Comparison of ENCODE assay signal across 2 cellular contexts in the genomic region with DNA sequence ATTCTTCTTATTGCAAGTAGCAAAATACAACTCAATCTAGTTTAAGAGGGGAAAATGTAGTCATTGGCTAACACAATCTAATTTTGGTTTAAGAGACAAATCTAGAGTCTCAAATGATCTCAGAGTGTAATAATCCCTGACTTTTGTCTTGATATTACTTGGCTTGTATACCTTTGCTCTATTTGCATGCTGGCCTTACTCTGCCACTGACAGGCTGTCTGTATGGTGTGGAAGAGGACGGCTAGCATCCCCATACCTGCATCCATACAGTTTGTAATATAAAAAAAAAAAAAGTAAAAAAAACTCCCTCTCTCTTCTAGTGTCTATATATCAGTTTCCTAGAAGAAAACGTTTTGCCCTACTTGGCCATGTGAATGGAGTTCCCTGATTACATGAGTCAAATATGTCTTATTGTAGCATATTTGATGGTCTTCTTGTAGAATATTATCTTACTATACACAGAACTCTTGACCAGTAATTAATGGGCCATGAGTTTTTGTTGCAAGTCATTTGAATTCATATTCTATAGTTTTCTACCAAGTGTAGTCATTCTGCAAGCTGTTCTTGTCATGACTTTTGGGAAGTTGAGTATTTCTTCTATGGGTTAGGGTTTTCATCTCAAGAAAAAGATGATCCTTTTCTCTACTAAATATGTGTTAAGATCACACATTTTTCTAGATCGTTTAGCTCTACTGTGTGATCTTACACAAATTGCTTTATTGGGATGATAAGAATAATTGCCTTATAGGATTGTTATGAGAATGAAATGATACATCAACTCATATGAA.
TF ChIP-seq lines count a peak whose summit lies in the region.

No MANE protein-coding gene starts in this region.

TF ChIP-seq in H1, 55 proteins besides CTCF, POLR2A, EP300 and RAD21:
- no peak for TF ChIP-seq POU5F1 (IDR thresholded peaks at IDR 0.05; ENCODE audit: low read depth, low read length)
- no peak for TF ChIP-seq CHD1 (IDR thresholded peaks at IDR 0.05; ENCODE audit: low read depth, low read length)
- no peak for TF ChIP-seq CEBPB (IDR thresholded peaks at IDR 0.05; ENCODE audit: low read depth, low read length)
- no peak for TF ChIP-seq TCF12 (IDR thresholded peaks at IDR 0.05; ENCODE audit: low read depth, low read length)
- TF ChIP-seq PHF8 (conservative IDR thresholded peaks at IDR 0.05; ENCODE audit: low read depth, low read length): no peak
- TF ChIP-seq RBBP5 (IDR thresholded peaks at IDR 0.05; ENCODE audit: borderline replicate concordance, low read depth, low read length): no peak

TF ChIP-seq in SK-N-SH, 30 proteins besides CTCF, POLR2A, EP300 and RAD21:
- TF ChIP-seq POLR2AphosphoS5 (IDR thresholded peaks at IDR 0.05; ENCODE audit: low read depth, low read length): no peak
- TF ChIP-seq, protein P1, sequence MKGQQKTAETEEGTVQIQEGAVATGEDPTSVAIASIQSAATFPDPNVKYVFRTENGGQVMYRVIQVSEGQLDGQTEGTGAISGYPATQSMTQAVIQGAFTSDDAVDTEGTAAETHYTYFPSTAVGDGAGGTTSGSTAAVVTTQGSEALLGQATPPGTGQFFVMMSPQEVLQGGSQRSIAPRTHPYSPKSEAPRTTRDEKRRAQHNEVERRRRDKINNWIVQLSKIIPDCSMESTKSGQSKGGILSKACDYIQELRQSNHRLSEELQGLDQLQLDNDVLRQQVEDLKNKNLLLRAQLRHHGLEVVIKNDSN (IDR thresholded peaks at IDR 0.05; ENCODE audit: borderline replicate concordance, low read depth): no peak
- no peak for TF ChIP-seq JUND (IDR thresholded peaks at IDR 0.05)
- no peak for TF ChIP-seq RXRA (IDR thresholded peaks at IDR 0.05; ENCODE audit: borderline replicate concordance, low read depth)
- TF ChIP-seq FOSL2 (IDR thresholded peaks at IDR 0.05; ENCODE audit: borderline replicate concordance, low read depth): no peak
- TF ChIP-seq GABPA (IDR thresholded peaks at IDR 0.05; ENCODE audit: low read depth): no peak
- no peak for TF ChIP-seq TCF12 (IDR thresholded peaks at IDR 0.05)
- TF ChIP-seq ELF1 (IDR thresholded peaks at IDR 0.05): no peak
- TF ChIP-seq TEAD4 (IDR thresholded peaks at IDR 0.05; ENCODE audit: borderline replicate concordance, insufficient read depth): no peak
- TF ChIP-seq EZH2phosphoT487 (IDR thresholded peaks at IDR 0.05; ENCODE audit: borderline replicate concordance, low read depth): no peak
- TF ChIP-seq SMC3 (IDR thresholded peaks at IDR 0.05; ENCODE audit: low read depth, low read length): no peak
